ENCODE assay signal across 1 cellular context in genomic region chr15:82763361-82764142, GRCh38.
TF ChIP-seq lines count a peak whose summit lies in the region.

No MANE protein-coding gene starts in this region.

TF ChIP-seq in K562, 482 proteins besides CTCF, POLR2A, EP300 and RAD21:
- no peak for TF ChIP-seq HNRNPL (IDR thresholded peaks at IDR 0.05; ENCODE audit: low read depth, low read length)
- TF ChIP-seq POLR3G (IDR thresholded peaks at IDR 0.05; ENCODE audit: extremely low read depth, insufficient read length, insufficient replicate concordance), result no peak
- no peak for TF ChIP-seq SMC3 (conservative IDR thresholded peaks at IDR 0.05; ENCODE audit: insufficient read depth, low read depth, low read length)
- no peak for TF ChIP-seq CREM (IDR thresholded peaks at IDR 0.05; ENCODE audit: low read depth)
- no peak for TF ChIP-seq RBBP5 (IDR thresholded peaks at IDR 0.05; ENCODE audit: borderline replicate concordance, insufficient read depth, low read length, poor library complexity, severe bottlenecking)
- TF ChIP-seq POLR2AphosphoS5 (IDR thresholded peaks at IDR 0.05; ENCODE audit: control insufficient read depth, insufficient read depth, low read depth, low read length), result no peak
- TF ChIP-seq NR2C2 (CRISPR knock-in tag; IDR thresholded peaks at IDR 0.05), result no peak
- TF ChIP-seq NR2C2 (tag; IDR thresholded peaks at IDR 0.05), result no peak
- no peak for TF ChIP-seq ASH1L (IDR thresholded peaks at IDR 0.05; ENCODE audit: borderline replicate concordance, low read depth, partially characterized antibody)
- no peak for TF ChIP-seq FOXJ2 (tag; IDR thresholded peaks at IDR 0.05)
- TF ChIP-seq PRDM10 (IDR thresholded peaks at IDR 0.05; ENCODE audit: partially characterized antibody), result no peak
- TF ChIP-seq CLOCK (CRISPR knock-in tag; IDR thresholded peaks at IDR 0.05; ENCODE audit: borderline replicate concordance), result no peak
- TF ChIP-seq CSDE1 (IDR thresholded peaks at IDR 0.05), result no peak
- TF ChIP-seq STAG1 (CRISPR knock-in tag; IDR thresholded peaks at IDR 0.05; ENCODE audit: borderline replicate concordance), result no peak
- TF ChIP-seq PHTF2 (CRISPR knock-in tag; IDR thresholded peaks at IDR 0.05), result no peak
- TF ChIP-seq ZNF668 (CRISPR knock-in tag; IDR thresholded peaks at IDR 0.05), result no peak
- no peak for TF ChIP-seq MIER1 (IDR thresholded peaks at IDR 0.05; ENCODE audit: low read depth)
- no peak for TF ChIP-seq HMG20A (CRISPR knock-in tag; conservative IDR thresholded peaks at IDR 0.05)
- TF ChIP-seq ZNF277 (CRISPR knock-in tag; IDR thresholded peaks at IDR 0.05; ENCODE audit: borderline replicate concordance), result no peak
- no peak for TF ChIP-seq CHD7 (IDR thresholded peaks at IDR 0.05; ENCODE audit: low read depth, low read length)
